In the genomic region with DNA sequence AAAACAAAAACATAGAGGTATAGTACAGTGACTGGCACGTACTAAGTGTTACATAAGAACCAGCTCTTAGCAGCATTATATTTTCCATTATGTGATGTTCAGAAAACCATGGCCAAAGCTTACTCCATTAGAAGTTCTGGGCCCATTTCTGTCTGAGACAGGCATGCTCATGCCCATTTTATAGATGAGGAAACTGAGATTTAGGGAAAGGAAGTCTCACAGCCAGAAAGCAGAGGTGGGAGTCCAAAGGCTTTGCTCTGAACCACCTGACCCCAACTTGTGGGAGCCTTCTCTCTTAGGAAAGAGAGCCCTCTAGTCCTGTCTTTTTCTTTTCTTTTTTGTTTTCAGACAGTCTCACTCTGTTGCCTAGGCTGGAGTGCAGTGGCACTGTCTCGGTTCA, we compare ENCODE assay signal across 25 cellular contexts. TPM values are rescaled to one million over a fixed set of nuclear protein-coding genes. Genes with fewer than 3 reads are reported as not detected.
DNase-seq lines count a peak whose midpoint lies in the region; TF ChIP-seq lines count a peak whose summit lies in the region.
"Had no signal": no experiment of that assay in that cellular context is flagged by ENCODE, and none has a peak within 500 bp of the region (broad histone marks: within the 10 kb centered on the region; RNA-seq: fewer than 3 reads in every experiment).

No MANE protein-coding gene starts in this region.

- 97% methylated on average over 2 of the region's 2 CpGs for WGBS in hepatocyte (ENCODE audit: low lambda C conversion rate, missing lambda C conversion rate)
- 71 to 91% (median 84%) methylated on average over 2 of the region's 2 CpGs for WGBS in spleen, 5 donors
- 83 to 93% methylated on average over 2 of the region's 2 CpGs for WGBS in thyroid gland, 2 donors

- peak overlapping the region in 4 of 11 experiments; percentile 9 to 91 (median 86); a peak in 7 of 22 replicates for H3K9ac ChIP-seq in BLaER1 treated with 17β-estradiol and CSF1 and Interleukin-3, amounts not matched to agents 10 nM and 100 nM

- peaks cover 14% of the 10 kb centered on the region for H3K4me1 Mint-ChIP-seq in activated naive CD8-positive, alpha-beta T cell treated with anti-CD3 and anti-CD28 coated beads for 36 hours

- peaks cover 45% of the 10 kb centered on the region for H3K79me2 ChIP-seq in hepatocyte

- no peak for TF ChIP-seq CTCF in RWPE1 (conservative IDR thresholded peaks at IDR 0.05; ENCODE audit: low read depth)
- TF ChIP-seq CTCF in hepatocyte (IDR thresholded peaks at IDR 0.05; ENCODE audit: poor library complexity): no peak
- TF ChIP-seq CTCF in spleen (IDR thresholded peaks at IDR 0.05 in 8 of 11, conservative IDR thresholded peaks at IDR 0.05 in 3 of 11): no peak
- TF ChIP-seq CTCF in thyroid gland (IDR thresholded peaks at IDR 0.05): no peak

- H3K9me3 Mint-ChIP-seq in activated naive CD8-positive, alpha-beta T cell treated with anti-CD3 and anti-CD28 coated beads for 36 hours: no peaks in the 10 kb centered on the region
- H3K9me3 Mint-ChIP-seq: CD8-positive, alpha-beta memory T cell; neural progenitor cell; stimulated activated naive CD8-positive, alpha-beta T cell treated with anti-CD3 and anti-CD28 coated beads, Interleukin-15, Interleukin-2, amounts not matched to agents 100 ng/mL and 50 ng/mL, for 24 hours had no signal

- H3K27me3 Mint-ChIP-seq in activated naive CD8-positive, alpha-beta T cell treated with anti-CD3 and anti-CD28 coated beads for 36 hours: no peaks in the 10 kb centered on the region
- H3K27me3 Mint-ChIP-seq: progenitor cell of endocrine pancreas; stimulated activated naive CD8-positive, alpha-beta T cell treated with anti-CD3 and anti-CD28 coated beads, Interleukin-15, Interleukin-2, amounts not matched to agents 100 ng/mL and 50 ng/mL, for 24 hours had no signal

- peaks cover 5 to 66% (median 39%) of the 10 kb centered on the region in 11 experiments; a peak in 18 of 22 replicates for H4K20me1 ChIP-seq in BLaER1 treated with 17β-estradiol and CSF1 and Interleukin-3, amounts not matched to agents 10 nM and 100 nM
- no peaks in the 10 kb centered on the region for H4K20me1 ChIP-seq in hepatocyte (ENCODE audit: insufficient read depth, poor library complexity, severe bottlenecking)

- peak overlapping the region in 4 of 11 experiments; percentile 23 to 93 (median 73); a peak in 6 of 22 replicates for H3K27ac ChIP-seq in BLaER1 treated with 17β-estradiol and CSF1 and Interleukin-3, amounts not matched to agents 10 nM and 100 nM
- H3K27ac ChIP-seq in RWPE1 (peak overlapping the region; percentile 94), hepatocyte (peak overlapping the region; percentile 90), spleen (peak overlapping the region in 7 of 8 donors; percentile 83 to 93 (median 88)), thyroid gland (no peak overlapping the region)

- no peaks in the 10 kb centered on the region for H3K27me3 ChIP-seq in BLaER1 treated with 17β-estradiol and CSF1 and Interleukin-3, amounts not matched to agents 10 nM and 100 nM
- H3K27me3 ChIP-seq in hepatocyte: no peaks in the 10 kb centered on the region
- no peaks in the 10 kb centered on the region for H3K27me3 ChIP-seq in spleen (replicated peaks in 1 of 7)
- no peaks in the 10 kb centered on the region for H3K27me3 ChIP-seq in thyroid gland
- H3K27me3 ChIP-seq: cardiac muscle cell, foreskin keratinocyte, neural progenitor cell had no signal

- peaks cover 1% of the 10 kb centered on the region for H3K36me3 Mint-ChIP-seq in activated naive CD8-positive, alpha-beta T cell treated with anti-CD3 and anti-CD28 coated beads for 36 hours

- CTCF ChIA-PET in RWPE1 (lab: Yijun Ruan, JAX): no interaction called here

- H3K4me1 ChIP-seq in BLaER1 treated with 17β-estradiol and CSF1 and Interleukin-3, amounts not matched to agents 10 nM and 100 nM: peaks cover 12 to 47% (median 30%) of the 10 kb centered on the region in 10 experiments
- H3K4me1 ChIP-seq in hepatocyte (ENCODE audit: insufficient read depth) (peaks cover 17% of the 10 kb centered on the region), spleen (peaks cover 15 to 51% (median 38%) of the 10 kb centered on the region in 6 donors), thyroid gland (peaks cover 8 to 11% of the 10 kb centered on the region in 2 donors)

- peaks cover 25 to 44% (median 37%) of the 10 kb centered on the region in 11 experiments for H3K36me3 ChIP-seq in BLaER1 treated with 17β-estradiol and CSF1 and Interleukin-3, amounts not matched to agents 10 nM and 100 nM
- H3K36me3 ChIP-seq in hepatocyte (replicated peaks; ENCODE audit: insufficient read depth, low read depth) (no peaks in the 10 kb centered on the region), spleen (peaks cover 0 to 45% (median 21%) of the 10 kb centered on the region in 6 donors), thyroid gland (peaks cover 7 to 11% of the 10 kb centered on the region in 2 donors)
- H3K36me3 ChIP-seq: cardiac muscle cell, neural progenitor cell had no signal

- TF ChIP-seq POLR2A in spleen (IDR thresholded peaks at IDR 0.05): no peak
- no peak for TF ChIP-seq POLR2A in thyroid gland (IDR thresholded peaks at IDR 0.05)

- no peak overlapping the region for H3K4me3 Mint-ChIP-seq in activated naive CD8-positive, alpha-beta T cell treated with anti-CD3 and anti-CD28 coated beads for 36 hours

- H3K4me2 ChIP-seq in BLaER1 treated with 17β-estradiol and CSF1 and Interleukin-3, amounts not matched to agents 10 nM and 100 nM: peak overlapping the region in 7 of 11 experiments; percentile 84 to 99 (median 95); a peak in 10 of 22 replicates
- peak overlapping the region; percentile 23 for H3K4me2 ChIP-seq in hepatocyte

- POLR2A ChIA-PET in RWPE1 (lab: Yijun Ruan, JAX; ENCODE audit: low non-redundant PET): no interaction called here

- no peak overlapping the region for H3K27ac Mint-ChIP-seq in activated naive CD8-positive, alpha-beta T cell treated with anti-CD3 and anti-CD28 coated beads for 36 hours
- H3K27ac Mint-ChIP-seq: activated CD8-positive, alpha-beta T cell treated with anti-CD3 and anti-CD28 coated beads, Interleukin-2, amount 10 ng/mL, durations not matched to agents 7 days and 5 days; neural progenitor cell; progenitor cell of endocrine pancreas; stimulated activated naive CD8-positive, alpha-beta T cell treated with anti-CD3 and anti-CD28 coated beads, Interleukin-15, Interleukin-2, amounts not matched to agents 100 ng/mL and 50 ng/mL, for 24 hours had no signal

- H2AFZ ChIP-seq in hepatocyte: no peak overlapping the region
- H2AFZ ChIP-seq: neural progenitor cell had no signal

- DNase-seq in RWPE1 (ENCODE audit: low spot score) (no peak), hepatocyte (ENCODE audit: low spot score) (no peak), spleen (no peak), NCI-H1436 (lab: John Stamatoyannopoulos, UW) (no peak), NCI-H510A (lab: John Stamatoyannopoulos, UW) (no peak), thyroid gland (no peak)
- DNase-seq in activated naive CD8-positive, alpha-beta T cell treated with anti-CD3 and anti-CD28 coated beads for 36 hours: no peak
- DNase-seq: activated CD8-positive, alpha-beta T cell treated with anti-CD3 and anti-CD28 coated beads, Interleukin-2, amount 10 ng/mL, durations not matched to agents 7 days and 5 days; activated naive CD4-positive, alpha-beta T cell; activated T-cell treated with anti-CD3 and anti-CD28 coated beads, Interleukin-2, amount 50 U/mL, for 1 hour; CD8-positive, alpha-beta memory T cell; DMS53; GDM1; KG1; lower lobe of right lung; NCI-H1694; NCI-H526 treated with DMSO at 0.1 percent for 48 hours; small intestine; stimulated activated CD4-positive, alpha-beta T cell treated with anti-CD3 and anti-CD28 coated beads, Interleukin-4, amount 100 ng/mL, for 24 hours had no signal

- H3K9me2 ChIP-seq in hepatocyte (replicated peaks; ENCODE audit: insufficient read depth): no peaks in the 10 kb centered on the region

- H3K9me3 ChIP-seq in BLaER1 treated with 17β-estradiol and CSF1 and Interleukin-3, amounts not matched to agents 10 nM and 100 nM (replicated peaks in 1 of 11): no peaks in the 10 kb centered on the region
- no peaks in the 10 kb centered on the region for H3K9me3 ChIP-seq in hepatocyte (ENCODE audit: low read depth)
- H3K9me3 ChIP-seq in spleen: no peaks in the 10 kb centered on the region
- H3K9me3 ChIP-seq in thyroid gland: no peaks in the 10 kb centered on the region
- H3K9me3 ChIP-seq: lower lobe of right lung had no signal

- intact Hi-C loops in spleen (cut with DNase I; ENCODE audit: low total_unique reads) (no loop called here), thyroid gland (cut with DNase I) (no loop called here)

- H3K4me3 ChIP-seq in BLaER1 treated with 17β-estradiol and CSF1 and Interleukin-3, amounts not matched to agents 10 nM and 100 nM: peak overlapping the region in 2 of 10 experiments; percentile 83 to 95; a peak in 4 of 20 replicates
- H3K4me3 ChIP-seq in hepatocyte (no peak overlapping the region), spleen (no peak overlapping the region), thyroid gland (replicated peaks in 1 of 3) (no peak overlapping the region)
- H3K4me3 ChIP-seq: cardiac muscle cell had no signal

RNA-seq across cellular contexts. Expression of gene AP2S1, which starts 2.3 kb away (rescaled TPM):
- 109 and 129 TPM in 2 replicates for total RNA-seq in hepatocyte
- 349 and 392 TPM in 2 replicates for polyA plus RNA-seq in hepatocyte
- 100 to 1,000 TPM in 4 of 7 donors, 10 to 100 TPM in 3; 58.0 to 144 (median 116) TPM for total RNA-seq in spleen
- polyA plus RNA-seq in spleen: 100 to 1,000 TPM in 2 of 3 donors, 10 to 100 TPM in 1; 69.3 to 145 (median 104) TPM
- 100 to 1,000 TPM; 112 to 114 TPM for total RNA-seq in activated naive CD8-positive, alpha-beta T cell treated with anti-CD3 and anti-CD28 coated beads for 36 hours
- total RNA-seq in thyroid gland: 10 to 100 TPM; 29.8 to 98.4 (median 64.1) TPM

RNA-seq across cellular contexts. Expression of gene ARHGAP35, which starts 12.4 kb away (rescaled TPM):
- total RNA-seq in hepatocyte (44.3 and 48.1 TPM in 2 replicates), spleen (10 to 100 TPM; 26.0 to 49.4 (median 42.9) TPM), thyroid gland (10 to 100 TPM; 51.2 to 82.9 (median 67.0) TPM)
- polyA plus RNA-seq in hepatocyte (11.5 and 18.6 TPM in 2 replicates), spleen (10 to 100 TPM in 1 of 3 donors, 1 to 10 TPM in 2; 2.3 to 10.8 (median 3.0) TPM)
- total RNA-seq in activated naive CD8-positive, alpha-beta T cell treated with anti-CD3 and anti-CD28 coated beads for 36 hours: 10 to 100 TPM; 13.6 to 13.7 TPM

RNA-seq across cellular contexts. Expression of gene SLC1A5, which starts 60.0 kb away (rescaled TPM):
- total RNA-seq in hepatocyte (84.6 and 87.9 TPM in 2 replicates), spleen (10 to 100 TPM; 45.1 to 62.8 (median 49.8) TPM), thyroid gland (10 to 100 TPM in 3 of 4 donors, 1 to 10 TPM in 1; 9.3 to 18.5 (median 11.8) TPM)
- polyA plus RNA-seq in hepatocyte (171 and 176 TPM in 2 replicates), spleen (10 to 100 TPM; 13.2 to 29.5 (median 23.0) TPM)
- total RNA-seq in activated naive CD8-positive, alpha-beta T cell treated with anti-CD3 and anti-CD28 coated beads for 36 hours: 100 to 1,000 TPM; 299 to 309 TPM

Comparison
In these comparisons a context has a peak if more than half of its experiments do, and no peak if none do; other contexts are left out.
1. H3K27ac ChIP-seq: peak in RWPE1 (single experiment), hepatocyte (single experiment) and spleen (7 of 8); none in thyroid gland (0 of 3).